In the genomic region with DNA sequence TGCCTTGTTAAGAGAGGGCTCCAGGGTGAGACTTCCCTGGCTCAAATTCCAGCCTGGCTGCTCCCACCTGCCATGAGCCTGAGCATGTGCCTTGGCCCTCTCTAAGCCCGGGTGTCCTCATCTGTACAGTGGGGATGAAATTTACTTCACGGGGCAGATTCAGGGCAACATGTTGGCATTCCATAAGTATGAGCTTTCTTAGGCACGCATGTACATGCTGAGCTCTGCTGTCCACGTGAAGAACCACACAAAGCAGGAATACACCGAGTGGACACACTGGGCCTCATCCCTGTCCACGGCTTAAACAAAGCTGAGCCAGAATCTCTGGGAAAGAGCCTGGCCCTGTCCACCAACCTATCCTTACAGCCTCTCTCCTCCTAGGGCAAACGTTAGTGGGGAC, we compare ENCODE assay signal across 22 cellular contexts.
DNase-seq lines count a peak whose midpoint lies in the region; ATAC-seq, FAIRE-seq and TF ChIP-seq lines count a peak whose summit lies in the region.
"Had no signal": no experiment of that assay in that cellular context is flagged by ENCODE, and none has a peak within 500 bp of the region (broad histone marks: within the 10 kb centered on the region; RNA-seq: fewer than 3 reads in every experiment).

No MANE protein-coding gene starts in this region.

- no peak overlapping the region for H3K4me3 ChIP-seq in RWPE2 (ENCODE audit: severe bottlenecking)
- no peak overlapping the region for H3K4me3 ChIP-seq in epithelial cell of esophagus (ENCODE audit: low read length)
- H3K4me3 ChIP-seq in neuronal stem cell (ENCODE audit: low read length in 2 of 2): no peak overlapping the region
- H3K4me3 ChIP-seq in kidney (ENCODE audit: low read length in 2 of 2): no peak overlapping the region
- H3K4me3 ChIP-seq: GM12878 had no signal

- H3K27ac Mint-ChIP-seq in IgD-negative memory B cell: peak overlapping the region in 2 of 3 donors; percentile 23 to 88
- H3K27ac Mint-ChIP-seq: CD8-positive, alpha-beta memory T cell had no signal

- H3K27me3 Mint-ChIP-seq in IgD-negative memory B cell: no peaks in the 10 kb centered on the region

- no peaks in the 10 kb centered on the region for H3K9me3 Mint-ChIP-seq in IgD-negative memory B cell
- H3K9me3 Mint-ChIP-seq: CD8-positive, alpha-beta memory T cell; H9 had no signal

- no CpG with 5 or more reads among the region's 7 CpGs for WGBS in neuronal stem cell (ENCODE audit: extremely low coverage in 2 of 2, insufficient read length in 2 of 2, insufficient replicate concordance in 1 of 2), 2 donors

- H2BK15ac ChIP-seq in neuronal stem cell (ENCODE audit: low read length): no peak overlapping the region

- no peaks in the 10 kb centered on the region for H3K4me1 ChIP-seq in RWPE2 (ENCODE audit: insufficient read depth, poor library complexity, severe bottlenecking)
- H3K4me1 ChIP-seq in neuronal stem cell (ENCODE audit: control insufficient read depth in 2 of 2, insufficient read depth in 1 of 2, low read depth in 1 of 2, low read length in 2 of 2): no peaks in the 10 kb centered on the region
- H3K4me1 ChIP-seq in kidney (ENCODE audit: control insufficient read depth in 1 of 2, insufficient read depth in 1 of 2, low read depth in 1 of 2, low read length in 2 of 2): no peaks in the 10 kb centered on the region
- H3K4me1 ChIP-seq: BE2C had no signal

- intact Hi-C loops in kidney (cut with DNase I): no loop called here

- peak; percentile 48 for ATAC-seq in RWPE2 (ENCODE audit: low read depth)
- ATAC-seq: GM12878 had no signal

- no peak overlapping the region for H3K27ac ChIP-seq in RWPE2 (ENCODE audit: poor library complexity, severe bottlenecking)
- no peak overlapping the region for H3K27ac ChIP-seq in neuronal stem cell (replicated peaks; ENCODE audit: low read length)
- H3K27ac ChIP-seq in kidney (ENCODE audit: low read depth in 2 of 2, low read length in 2 of 2): no peak overlapping the region

- H3K36me3 ChIP-seq in RWPE2 (ENCODE audit: low read depth): peaks cover 7% of the 10 kb centered on the region
- H3K36me3 ChIP-seq in neuronal stem cell (replicated peaks in 1 of 2; ENCODE audit: control insufficient read depth in 2 of 2, insufficient read depth in 2 of 2, low read length in 2 of 2): no peaks in the 10 kb centered on the region
- H3K36me3 ChIP-seq in kidney (ENCODE audit: control insufficient read depth in 1 of 2, insufficient read depth in 2 of 2, low read length in 2 of 2): no peaks in the 10 kb centered on the region
- H3K36me3 ChIP-seq: BE2C had no signal

- H3K27me3 ChIP-seq in RWPE2 (ENCODE audit: insufficient read depth, poor library complexity, severe bottlenecking) (no peaks in the 10 kb centered on the region), neuronal stem cell (ENCODE audit: control insufficient read depth in 3 of 3, insufficient read depth in 3 of 3, low read depth in 1 of 3, low read length in 3 of 3) (no peaks in the 10 kb centered on the region)
- H3K27me3 ChIP-seq: BE2C had no signal

- peaks cover 27 to 42% (median 37%) of the 10 kb centered on the region in 3 donors for H3K4me1 Mint-ChIP-seq in IgD-negative memory B cell

- H4K8ac ChIP-seq in neuronal stem cell (ENCODE audit: low read depth, low read length): no peak overlapping the region

- H3K36me3 Mint-ChIP-seq in IgD-negative memory B cell: peaks cover 7% of the 10 kb centered on the region
- H3K36me3 Mint-ChIP-seq: CD4-positive, CD25-positive, alpha-beta regulatory T cell; CD8-positive, alpha-beta memory T cell had no signal

- no peak overlapping the region for H3K23ac ChIP-seq in neuronal stem cell (ENCODE audit: low read depth, low read length, poor library complexity)

- no peak overlapping the region for H2BK5ac ChIP-seq in neuronal stem cell (ENCODE audit: low read length)

- H3K4me3 Mint-ChIP-seq in IgD-negative memory B cell: peak overlapping the region in 1 of 4 donors; percentile 37
- H3K4me3 Mint-ChIP-seq: CD4-positive, CD25-positive, alpha-beta regulatory T cell; CD8-positive, alpha-beta memory T cell; H9 had no signal

- no peak overlapping the region for H2BK12ac ChIP-seq in neuronal stem cell (ENCODE audit: low read length)

- H3K9me3 ChIP-seq in RWPE2 (ENCODE audit: severe bottlenecking): no peaks in the 10 kb centered on the region
- no peaks in the 10 kb centered on the region for H3K9me3 ChIP-seq in neuronal stem cell (replicated peaks in 1 of 2; ENCODE audit: control insufficient read depth in 2 of 2, insufficient read depth in 1 of 2, low read depth in 1 of 2, low read length in 2 of 2)
- H3K9me3 ChIP-seq in kidney (ENCODE audit: control insufficient read depth in 1 of 2, low read length in 2 of 2): no peaks in the 10 kb centered on the region
- H3K9me3 ChIP-seq: BE2C had no signal

- H4K91ac ChIP-seq in neuronal stem cell (ENCODE audit: low read depth, low read length, poor library complexity): no peak overlapping the region

- no peak overlapping the region for H3K4me2 ChIP-seq in neuronal stem cell (ENCODE audit: insufficient read depth, low read length, poor library complexity, severe bottlenecking)

- TF ChIP-seq CTCF in RWPE2 (IDR thresholded peaks at IDR 0.05; ENCODE audit: poor library complexity, severe bottlenecking): no peak
- TF ChIP-seq CTCF in epithelial cell of esophagus (IDR thresholded peaks at IDR 0.05; ENCODE audit: insufficient read depth, low read depth, low read length, missing control alignments): no peak
- TF ChIP-seq CTCF in kidney (IDR thresholded peaks at IDR 0.05; ENCODE audit: borderline replicate concordance, extremely low read depth, insufficient read depth): no peak

- H2AK5ac ChIP-seq in neuronal stem cell (ENCODE audit: low read depth, low read length): no peak overlapping the region

- H3K9ac ChIP-seq in neuronal stem cell (ENCODE audit: low read depth, low read length, poor library complexity): no peak overlapping the region
- H3K9ac ChIP-seq in kidney (ENCODE audit: low read length in 2 of 2): no peak overlapping the region

- no peak for FAIRE-seq in kidney (lab: Jason Lieb, UNC)
- FAIRE-seq: GM12878, GM19239, H1, HTR-8/SVneo had no signal

- H2AFZ ChIP-seq in neuronal stem cell (ENCODE audit: low read length): no peak overlapping the region

- no peak overlapping the region for H3K14ac ChIP-seq in neuronal stem cell (ENCODE audit: low read length)

- DNase-seq in RWPE2 (ENCODE audit: low spot score): no peak
- DNase-seq in epithelial cell of esophagus (ENCODE audit: low read depth): peak; percentile 68
- DNase-seq in neuronal stem cell (ENCODE audit: low spot score): no peak
- no peak for DNase-seq in NCI-H774 (lab: John Stamatoyannopoulos, UW)
- no peak for DNase-seq in hypothalamus (lab: John Stamatoyannopoulos, UW)
- DNase-seq in stimulated activated CD4-positive, alpha-beta T cell treated with anti-CD3 and anti-CD28 coated beads, Interleukin-2, amount 100 ng/mL, for 24 hours: no peak
- no peak for DNase-seq in kidney
- DNase-seq: BE2C; C1 segment of cervical spinal cord; CD4-positive, CD25-positive, alpha-beta regulatory T cell; CD8-positive, alpha-beta memory T cell; COR-L47; DMS 273 treated with DMSO at 0.1 percent for 48 hours; DMS53; DND-41; EL; H9 had no signal

- H3K18ac ChIP-seq in neuronal stem cell (ENCODE audit: low read length): peak overlapping the region; percentile 22

- no peak overlapping the region for H2BK120ac ChIP-seq in neuronal stem cell (ENCODE audit: low read depth, low read length)

- H3K4ac ChIP-seq in neuronal stem cell (ENCODE audit: low read length): no peak overlapping the region

- H3K79me1 ChIP-seq in neuronal stem cell (ENCODE audit: low read depth, low read length): no peaks in the 10 kb centered on the region
